23 cellular contexts compared by ENCODE assay signal in the genomic region with DNA sequence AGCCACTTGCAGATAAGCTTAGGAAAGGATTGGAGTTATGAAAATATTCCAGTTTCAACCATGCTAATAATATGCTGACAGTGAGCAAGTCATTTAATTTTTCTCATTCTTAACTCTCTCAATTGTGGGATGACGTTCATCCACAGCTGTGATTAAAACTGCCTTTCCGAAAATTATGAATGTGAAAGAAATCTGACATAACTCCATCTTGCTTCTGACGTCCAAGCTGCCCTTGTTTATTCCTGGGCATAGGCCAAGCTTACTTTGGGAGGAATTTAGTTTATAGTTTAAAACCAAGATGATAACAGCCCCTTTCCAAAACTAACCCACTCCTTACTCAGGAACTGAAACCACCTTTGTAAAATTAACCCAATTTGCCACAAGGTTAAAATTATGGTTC. TPM values are rescaled to one million over a fixed set of nuclear protein-coding genes. Genes with fewer than 3 reads are reported as not detected.
DNase-seq lines count a peak whose midpoint lies in the region; ATAC-seq, FAIRE-seq and TF ChIP-seq lines count a peak whose summit lies in the region.
"Had no signal": no experiment of that assay in that cellular context is flagged by ENCODE, and none has a peak within 500 bp of the region (broad histone marks: within the 10 kb centered on the region; RNA-seq: fewer than 3 reads in every experiment).

No MANE protein-coding gene starts in this region.

- in situ Hi-C loops in mammary epithelial cell (cut with MboI; ENCODE audit: low sequenced_read_pairs in 2 of 2): no loop called here

- H2AFZ ChIP-seq in mammary epithelial cell (ENCODE audit: low read depth, low read length) (peak overlapping the region; percentile 5), keratinocyte (ENCODE audit: control insufficient read depth, low read length) (peak overlapping the region; percentile 41)
- H2AFZ ChIP-seq: GM23338, PC-9 had no signal

- 68% methylated on average over 3 of the region's 3 CpGs for WGBS in mammary epithelial cell (ENCODE audit: low coverage, missing lambda C conversion rate)

- H3K4me1 ChIP-seq in mammary epithelial cell (ENCODE audit: insufficient read depth, low read length): no peaks in the 10 kb centered on the region
- H3K4me1 ChIP-seq in breast epithelium: no peaks in the 10 kb centered on the region
- H3K4me1 ChIP-seq in keratinocyte (ENCODE audit: control insufficient read depth, extremely low read depth, insufficient read depth, low read length): peaks cover 7% of the 10 kb centered on the region
- no peaks in the 10 kb centered on the region for H3K4me1 ChIP-seq in mucosa of descending colon (ENCODE audit: low read depth)
- H3K4me1 ChIP-seq: SJSA1 had no signal

- H3K27ac ChIP-seq in mammary epithelial cell (ENCODE audit: insufficient read depth, low read depth, low read length) (no peak overlapping the region), breast epithelium (no peak overlapping the region), epithelial cell of prostate (peak overlapping the region; percentile 77), keratinocyte (ENCODE audit: control insufficient read depth, insufficient read depth, low read length) (peak overlapping the region; percentile 65)
- H3K27ac ChIP-seq: 22Rv1, PC-9, SJSA1 had no signal

- H3K9ac ChIP-seq in mammary epithelial cell (ENCODE audit: insufficient read depth, low read length) (no peak overlapping the region), keratinocyte (ENCODE audit: control insufficient read depth, extremely low read depth, insufficient read depth, low read length) (no peak overlapping the region)

- intact Hi-C loops in mammary epithelial cell (cut with micrococcal nuclease) (no loop called here), breast epithelium (cut with DNase I; ENCODE audit: low total_unique reads) (loop anchor here (10.0 kb wide), 1 partner anchor 378 kb away; no protein-coding TSS in a partner anchor), mucosa of descending colon (cut with DNase I, micrococcal nuclease) (no loop called here)

- no peaks in the 10 kb centered on the region for H3K9me1 ChIP-seq in keratinocyte (ENCODE audit: control insufficient read depth, extremely low read depth, insufficient read depth, low read length)

- ATAC-seq in mucosa of descending colon: no peak
- ATAC-seq: GM23338 had no signal

- H4K20me1 ChIP-seq in mammary epithelial cell (ENCODE audit: insufficient read depth, low read length): no peaks in the 10 kb centered on the region
- H4K20me1 ChIP-seq in keratinocyte (ENCODE audit: control insufficient read depth, extremely low read depth, insufficient read depth, low read length): no peaks in the 10 kb centered on the region

- H3K4me2 ChIP-seq in mammary epithelial cell (ENCODE audit: insufficient read depth, low read depth, low read length) (no peak overlapping the region), keratinocyte (ENCODE audit: control insufficient read depth, extremely low read depth, insufficient read depth, low read depth, low read length) (peak overlapping the region; percentile 58)
- H3K4me2 ChIP-seq: GM23338, PC-9 had no signal

- dilution Hi-C loops in mammary epithelial cell (cut with HindIII; ENCODE audit: low sequenced_read_pairs): no loop called here
- dilution Hi-C loops in keratinocyte (cut with MboI; ENCODE audit: extremely low pct_ligation_motif_present, low sequenced_read_pairs): no loop called here

- no peaks in the 10 kb centered on the region for H3K9me3 ChIP-seq in mammary epithelial cell (replicated peaks; ENCODE audit: insufficient read depth, low read length)
- peaks cover 5 to 10% of the 10 kb centered on the region in 2 donors for H3K9me3 ChIP-seq in breast epithelium
- H3K9me3 ChIP-seq in keratinocyte (ENCODE audit: control insufficient read depth, low read depth, low read length): no peaks in the 10 kb centered on the region
- no peaks in the 10 kb centered on the region for H3K9me3 ChIP-seq in mucosa of descending colon
- H3K9me3 ChIP-seq: SJSA1 had no signal

- peak; percentile 57 for FAIRE-seq in keratinocyte (lab: Jason Lieb, UNC)
- FAIRE-seq: GM18507 had no signal

- H3K4me3 ChIP-seq in mammary epithelial cell (replicated peaks in 1 of 3; ENCODE audit: insufficient read depth in 1 of 3, low read depth in 2 of 3, low read length in 3 of 3): no peak overlapping the region
- H3K4me3 ChIP-seq in breast epithelium: no peak overlapping the region
- H3K4me3 ChIP-seq in keratinocyte (ENCODE audit: control insufficient read depth in 2 of 3, extremely low read depth in 1 of 3, insufficient read depth in 2 of 3, low read depth in 1 of 3, low read length in 3 of 3): no peak overlapping the region
- no peak overlapping the region for H3K4me3 ChIP-seq in mucosa of descending colon
- H3K4me3 ChIP-seq: GM23338, PC-9, SJSA1 had no signal

- no peak for TF ChIP-seq POLR2A in breast epithelium (IDR thresholded peaks at IDR 0.05)

- H3K27me3 ChIP-seq in mammary epithelial cell (ENCODE audit: insufficient read depth, low read length) (no peaks in the 10 kb centered on the region), breast epithelium (no peaks in the 10 kb centered on the region), keratinocyte (ENCODE audit: control insufficient read depth, extremely low read depth, insufficient read depth, low read length) (no peaks in the 10 kb centered on the region)
- H3K27me3 ChIP-seq: SJSA1 had no signal

- TF ChIP-seq CTCF in mammary epithelial cell (conservative IDR thresholded peaks at IDR 0.05 in 1 of 2, IDR thresholded peaks at IDR 0.05 in 1 of 2; ENCODE audit: extremely low read depth in 1 of 2, insufficient read depth in 1 of 2, low read depth in 1 of 2, low read length in 2 of 2): no peak
- TF ChIP-seq CTCF in breast epithelium (IDR thresholded peaks at IDR 0.05): no peak
- TF ChIP-seq CTCF in keratinocyte (optimal IDR thresholded peaks at IDR 0.05 in 1 of 3, IDR thresholded peaks at IDR 0.05 in 1 of 3, conservative IDR thresholded peaks at IDR 0.05 in 1 of 3; ENCODE audit: extremely low read depth in 1 of 3, insufficient read depth in 2 of 3, low read length in 3 of 3): no peak
- no peak for TF ChIP-seq CTCF in mucosa of descending colon (IDR thresholded peaks at IDR 0.05)

- BruUV-seq in mammary epithelial cell (replicated peaks; lab: Mats Ljungman, UMichigan): no TSS peak

- H3K79me2 ChIP-seq in mammary epithelial cell (ENCODE audit: insufficient read depth, low read length) (no peaks in the 10 kb centered on the region), keratinocyte (ENCODE audit: control insufficient read depth, insufficient read depth, low read length) (no peaks in the 10 kb centered on the region)

- H3K36me3 ChIP-seq in mammary epithelial cell (ENCODE audit: insufficient read depth, low read length) (no peaks in the 10 kb centered on the region), breast epithelium (no peaks in the 10 kb centered on the region), keratinocyte (ENCODE audit: control insufficient read depth in 2 of 2, extremely low read depth in 1 of 2, insufficient read depth in 2 of 2, low read length in 2 of 2) (no peaks in the 10 kb centered on the region), mucosa of descending colon (ENCODE audit: low read depth) (no peaks in the 10 kb centered on the region)
- H3K36me3 ChIP-seq: SJSA1 had no signal

- CTCF ChIA-PET in mammary epithelial cell (lab: Charles Lee; ENCODE audit: low non-redundant PET): no interaction called here

- no peak for DNase-seq in mammary epithelial cell
- no peak for DNase-seq in breast epithelium (ENCODE audit: low spot score in 2 of 2)
- no peak for DNase-seq in epithelial cell of prostate (ENCODE audit: low read depth, low spot score)
- no peak for DNase-seq in keratinocyte (ENCODE audit: low read depth, low spot score)
- DNase-seq in mucosa of descending colon: no peak
- no peak for DNase-seq in stimulated activated CD4-positive, alpha-beta T cell treated with anti-CD3 and anti-CD28 coated beads, Interleukin-4, amount 100 ng/mL, for 24 hours
- no peak for DNase-seq in central memory CD4-positive, alpha-beta T cell
- no peak for DNase-seq in HPDE6-E6E7 (ENCODE audit: extremely low spot score)
- DNase-seq: ACHN; CD4-positive, CD25-positive, alpha-beta regulatory T cell; DMS153; NCI-H1105 treated with DMSO at 0.1 percent for 48 hours; NCI-H2029; NCI-H446 treated with DMSO at 0.1 percent for 48 hours; NCI-H526; PC-9; Right ventricle myocardium superior had no signal

RNA-seq across cellular contexts. Expression of a gene that starts 11.0 kb away (rescaled TPM):
- under 1 TPM in 1 of 2 donors, not detected in 1; 0.38 TPM for total RNA-seq in mammary epithelial cell
- polyA plus RNA-seq in mammary epithelial cell: 0.16 TPM
- not detected for polyA minus RNA-seq in mammary epithelial cell
- 1 to 10 TPM; 2.0 to 4.4 (median 2.6) TPM for total RNA-seq in breast epithelium
- 0.67 to 1.6 TPM (median 1.5 TPM) in 3 replicates for polyA plus RNA-seq in keratinocyte
- polyA plus RNA-seq in keratinocyte (2011; ENCODE audit: low read depth): not detected
- 1.1 and 2.3 TPM in 2 replicates for polyA plus RNA-seq in keratinocyte (2011; cell fraction: cytosol; rRNA removed)
- polyA plus RNA-seq in keratinocyte (2011; cell fraction: nucleus; rRNA removed): 2.7 and 2.8 TPM in 2 replicates
- polyA plus RNA-seq in keratinocyte (2012; ENCODE audit: low replicate concordance): 0.10 and 1.3 TPM in 2 replicates
- polyA minus RNA-seq in keratinocyte: 0.23 to 0.35 TPM in 2 of 3 replicates, not detected in the other
- polyA minus RNA-seq in keratinocyte (2011; cell fraction: cytosol; rRNA and poly(A)+ RNA removed): 1.2 TPM
- 0.42 and 1.8 TPM in 2 replicates for polyA minus RNA-seq in keratinocyte (2011; cell fraction: nucleus; rRNA and poly(A)+ RNA removed)
- 1 to 10 TPM in 2 of 3 donors, under 1 TPM in 1; 0.75 to 2.2 (median 1.7) TPM for total RNA-seq in mucosa of descending colon
- total RNA-seq: GM23338, PC-9, RPMI7951, SJSA1 had no signal
- polyA plus RNA-seq: BJ, GM23338 had no signal

Comparison
In these comparisons a context has a peak if more than half of its experiments do, and no peak if none do; other contexts are left out.
1. H3K27ac ChIP-seq: peak in epithelial cell of prostate (single experiment) and keratinocyte (single experiment); none in mammary epithelial cell (single experiment) and breast epithelium (0 of 2).